In genomic region chr2:156437272-156437671, GRCh38 we compare ENCODE assay signal across 8 cellular contexts. TPM values are rescaled to one million over a fixed set of nuclear protein-coding genes. Genes with fewer than 3 reads are reported as not detected.
DNase-seq lines count a peak whose midpoint lies in the region; ATAC-seq, FAIRE-seq and TF ChIP-seq lines count a peak whose summit lies in the region.

No MANE protein-coding gene starts in this region.

- WGBS in IMR-90 (ENCODE audit: extremely low coverage in 2 of 2, insufficient read length in 1 of 2), 2 experiments, result no CpG with 5 or more reads among the region's 6 CpGs
- 8% methylated on average over 6 of the region's 6 CpGs for WGBS in GM12878 (ENCODE audit: insufficient coverage, insufficient replicate concordance, low lambda C conversion rate, missing lambda C conversion rate)
- WGBS in mesenchymal stem cell, result 93% methylated on average over 4 of the region's 6 CpGs

- peak overlapping the region; percentile 86 for H3K27ac Mint-ChIP-seq in Calu3 (ENCODE audit: unreplicated experiment)

- DNase-seq in Calu3, result no peak
- peak; percentile 43 for DNase-seq in IMR-90
- no peak for DNase-seq in GM12878 (ENCODE audit: low read depth, low spot score)
- peak; percentile 76 for DNase-seq in mesenchymal stem cell
- DNase-seq in T-helper 9 cell, result no peak
- DNase-seq in NCI-H1092 (lab: John Stamatoyannopoulos, UW), result no peak
- no peak for DNase-seq in activated naive CD4-positive, alpha-beta T cell treated with Interleukin-2 at 50 U/mL for 16 hours

- no peak overlapping the region for H4K5ac ChIP-seq in IMR-90 (ENCODE audit: low read depth, low read length)

- TF ChIP-seq CTCF in Calu3 (IDR thresholded peaks at IDR 0.05; ENCODE audit: unreplicated experiment) (no peak), IMR-90 (conservative IDR thresholded peaks at IDR 0.05; ENCODE audit: low read depth, low read length) (no peak), GM12878 (IDR thresholded peaks at IDR 0.05 in 2 of 3, conservative IDR thresholded peaks at IDR 0.05 in 1 of 3; ENCODE audit: control insufficient read depth in 2 of 3, extremely low read depth in 1 of 3, insufficient read depth in 1 of 3, low read depth in 3 of 3, low read length in 3 of 3) (no peak)

- H3K4me1 ChIP-seq in IMR-90 (ENCODE audit: control insufficient read depth, insufficient read depth, low read length) (peaks cover 16% of the 10 kb centered on the region), GM12878 (ENCODE audit: control insufficient read depth, insufficient read depth, low read length) (peaks cover 16% of the 10 kb centered on the region), mesenchymal stem cell (ENCODE audit: control insufficient read depth, insufficient read depth, low read depth, low read length) (peaks cover 13% of the 10 kb centered on the region)

- CTCF ChIA-PET in Calu3 (lab: Charles Lee) (no interaction called here), IMR-90 (lab: Yijun Ruan, JAX) (interaction anchor here (1.4 to 1.8 kb wide), 2 partner anchors 27 to 757 kb away, joined by 3 to 6 read pairs; no protein-coding TSS in a partner anchor), GM12878 (lab: Yijun Ruan, JAX) (interaction anchor here (0.9 to 3.3 kb wide), 11 partner anchors 16 to 148 kb away, joined by 3 to 21 read pairs (median 4); no protein-coding TSS in a partner anchor)

- 0 out of 2 replicates have a peak overlapping the region, but pooled peaks have one; percentile 0 for H3K18ac ChIP-seq in IMR-90 (ENCODE audit: low read depth, low read length)
- no peak overlapping the region for H3K18ac ChIP-seq in mesenchymal stem cell (ENCODE audit: low read depth in 1 of 2, low read length in 2 of 2)

- H4K20me1 ChIP-seq in IMR-90 (ENCODE audit: insufficient read depth, low read length) (no peaks in the 10 kb centered on the region), GM12878 (ENCODE audit: control insufficient read depth, insufficient read depth) (no peaks in the 10 kb centered on the region)

- intact Hi-C loops in Calu3 (cut with micrococcal nuclease; ENCODE audit: unreplicated experiment) (loop anchor here (2.0 to 5.0 kb wide), 4 partner anchors 40 to 100 kb away; no protein-coding TSS in a partner anchor), IMR-90 (cut with micrococcal nuclease) (loop anchor here (2.0 kb wide), 1 partner anchor 96 kb away; no protein-coding TSS in a partner anchor), GM12878 (cut with micrococcal nuclease; ENCODE audit: unreplicated experiment) (loop anchor here (5.0 kb wide), 1 partner anchor 100 kb away; no protein-coding TSS in a partner anchor)

- H3K9ac ChIP-seq in IMR-90 (ENCODE audit: low read depth, low read length) (peak overlapping the region; percentile 28; the same call in 1 of the 2 replicates), GM12878 (ENCODE audit: control insufficient read depth, insufficient read depth, low read length) (peak overlapping the region; percentile 91), mesenchymal stem cell (ENCODE audit: low read length) (peak overlapping the region; percentile 97)

- no peak overlapping the region for H4K91ac ChIP-seq in IMR-90 (ENCODE audit: insufficient read depth, low read depth, low read length)
- no peak overlapping the region for H4K91ac ChIP-seq in mesenchymal stem cell (ENCODE audit: low read length)

- no peak for TF ChIP-seq RAD21 in IMR-90 (IDR thresholded peaks at IDR 0.05; ENCODE audit: low read length)
- no peak for TF ChIP-seq RAD21 in GM12878 (IDR thresholded peaks at IDR 0.05; ENCODE audit: insufficient read depth, low read depth, low read length)

- H2AFZ ChIP-seq in IMR-90 (replicated peaks; ENCODE audit: low read length, poor library complexity), result peak overlapping the region; percentile 9
- H2AFZ ChIP-seq in GM12878 (ENCODE audit: control insufficient read depth, low read depth, low read length), result no peak overlapping the region
- no peak overlapping the region for H2AFZ ChIP-seq in mesenchymal stem cell (ENCODE audit: low read depth, low read length)

- peak overlapping the region; percentile 7 for H3K4me3 ChIP-seq in IMR-90 (ENCODE audit: insufficient read depth, low read depth, low read length)
- H3K4me3 ChIP-seq in GM12878, result peak overlapping the region; percentile 68
- peak overlapping the region in 1 of 2 experiments; percentile 90 for H3K4me3 ChIP-seq in mesenchymal stem cell (ENCODE audit: insufficient read depth in 1 of 2, low read depth in 1 of 2, low read length in 2 of 2)

- TF ChIP-seq POLR2A in IMR-90 (IDR thresholded peaks at IDR 0.05; ENCODE audit: low read depth, low read length), result no peak
- no peak for TF ChIP-seq POLR2A in GM12878 (IDR thresholded peaks at IDR 0.05; ENCODE audit: low read depth, low read length)

- peaks cover 29% of the 10 kb centered on the region for H3K36me3 Mint-ChIP-seq in Calu3 (ENCODE audit: insufficient read depth, unreplicated experiment)

- H3K27me3 Mint-ChIP-seq in Calu3 (ENCODE audit: unreplicated experiment), result no peaks in the 10 kb centered on the region

- SMC1A ChIA-PET in GM12878 (lab: Charles Lee; ENCODE audit: uncharacterized antibody, unreplicated experiment), result interaction anchor here (0.7 to 5.1 kb wide), 41 partner anchors 8 to 152 kb away, joined by 3 to 36 read pairs (median 7); partner anchors contain the start of gene NR4A2

- H3K4ac ChIP-seq in IMR-90 (ENCODE audit: low read depth, low read length), result peak overlapping the region; percentile 68; the same call in 1 of the 2 replicates
- no peak overlapping the region for H3K4ac ChIP-seq in mesenchymal stem cell (ENCODE audit: low read depth in 1 of 2, low read length in 2 of 2)

- H2BK5ac ChIP-seq in IMR-90 (ENCODE audit: low read depth, low read length, poor library complexity, severe bottlenecking), result peak overlapping the region; percentile 74
- H2BK5ac ChIP-seq in mesenchymal stem cell (ENCODE audit: low read depth, low read length, poor library complexity, severe bottlenecking), result no peak overlapping the region

- RAD21 ChIA-PET in GM12878 (lab: Charles Lee; ENCODE audit: unreplicated experiment), result interaction anchor here (0.6 to 4.0 kb wide), 25 partner anchors 9 to 152 kb away, joined by 3 to 37 read pairs (median 5); no protein-coding TSS in a partner anchor

- H3K23ac ChIP-seq in IMR-90 (ENCODE audit: low read depth, low read length) (peak overlapping the region; percentile 84), mesenchymal stem cell (ENCODE audit: low read length in 2 of 2) (no peak overlapping the region)

- no peak overlapping the region for H4K8ac ChIP-seq in IMR-90 (ENCODE audit: low read depth in 2 of 2, low read length in 2 of 2)
- no peak overlapping the region for H4K8ac ChIP-seq in mesenchymal stem cell (ENCODE audit: low read length)

- H2AK9ac ChIP-seq in IMR-90 (replicated peaks; ENCODE audit: low read depth, low read length, poor library complexity), result peak overlapping the region; percentile 79

- FAIRE-seq in GM12878 (lab: Jason Lieb, UNC), result no peak

- H3K4me2 ChIP-seq in IMR-90 (ENCODE audit: low read depth, low read length) (peak overlapping the region; percentile 94), GM12878 (ENCODE audit: control insufficient read depth, insufficient read depth) (peak overlapping the region; percentile 86), mesenchymal stem cell (ENCODE audit: low read length, poor library complexity, severe bottlenecking) (peak overlapping the region; percentile 94)

- in situ Hi-C loops in IMR-90 (cut with MboI; ENCODE audit: low sequenced_read_pairs), result no loop called here
- in situ Hi-C loops in GM12878 (cut with MboI), result no loop called here

- ATAC-seq in GM21381 (IDR thresholded peaks at IDR 0.05; ENCODE audit: unreplicated experiment) (peak; percentile 19), IMR-90 (ENCODE audit: low read depth) (no peak), GM12878 (peak; percentile 53)

- H2AK5ac ChIP-seq in IMR-90 (ENCODE audit: low read depth, low read length), result peak overlapping the region; percentile 79; the same call in 1 of the 2 replicates
- H2AK5ac ChIP-seq in mesenchymal stem cell (ENCODE audit: low read length, severe bottlenecking), result no peak overlapping the region

- H3K79me1 ChIP-seq in IMR-90 (ENCODE audit: low read depth in 1 of 2, low read length in 2 of 2) (peaks cover 19 to 40% of the 10 kb centered on the region in 2 experiments), mesenchymal stem cell (replicated peaks; ENCODE audit: low read length, poor library complexity, severe bottlenecking) (peaks cover 14% of the 10 kb centered on the region)

- peaks cover 45% of the 10 kb centered on the region for H3K4me1 Mint-ChIP-seq in Calu3 (ENCODE audit: low read depth, unreplicated experiment)

- no peaks in the 10 kb centered on the region for H3K27me3 ChIP-seq in IMR-90 (ENCODE audit: control insufficient read depth, insufficient read depth, low read length)
- no peaks in the 10 kb centered on the region for H3K27me3 ChIP-seq in GM12878 (replicated peaks in 1 of 2; ENCODE audit: control insufficient read depth in 2 of 2, insufficient read depth in 2 of 2, low read length in 1 of 2)
- no peaks in the 10 kb centered on the region for H3K27me3 ChIP-seq in mesenchymal stem cell (ENCODE audit: control insufficient read depth in 1 of 2, insufficient read depth in 1 of 2, low read length in 2 of 2)

- no peaks in the 10 kb centered on the region for H3K9me3 ChIP-seq in IMR-90 (ENCODE audit: control insufficient read depth, insufficient read depth, low read length)
- H3K9me3 ChIP-seq in GM12878 (replicated peaks; ENCODE audit: control insufficient read depth, insufficient read depth, low read length), result no peaks in the 10 kb centered on the region
- no peaks in the 10 kb centered on the region for H3K9me3 ChIP-seq in mesenchymal stem cell (ENCODE audit: control insufficient read depth, low read length)

- peaks cover 42% of the 10 kb centered on the region for H3K79me2 ChIP-seq in GM12878 (ENCODE audit: control insufficient read depth, insufficient read depth, low read length)

- H2BK20ac ChIP-seq in IMR-90 (ENCODE audit: low read depth, low read length), result 0 out of 2 replicates have a peak overlapping the region, but pooled peaks have one; percentile 24

- BruUV-seq in Calu3 (replicated peaks; lab: Mats Ljungman, UMichigan) (no TSS peak), IMR-90 (replicated peaks; lab: Mats Ljungman, UMichigan) (no TSS peak), GM12878 (replicated peaks; lab: Mats Ljungman, UMichigan) (no TSS peak)

- peak overlapping the region; percentile 86 for H3K14ac ChIP-seq in IMR-90 (replicated peaks; ENCODE audit: low read depth, low read length)
- H3K14ac ChIP-seq in mesenchymal stem cell (ENCODE audit: low read length in 2 of 2), result no peak overlapping the region

- 0 out of 2 replicates have a peak overlapping the region, but pooled peaks have one; percentile 30 for H3K56ac ChIP-seq in IMR-90 (ENCODE audit: extremely low read depth, insufficient read depth, low read length)

- POLR2A ChIA-PET in IMR-90 (lab: Charles Lee; ENCODE audit: unreplicated experiment) (no interaction called here), GM12878 (lab: Charles Lee) (interaction anchor here (0.7 to 4.0 kb wide), 7 partner anchors 8 to 102 kb away, joined by 3 to 20 read pairs (median 4); no protein-coding TSS in a partner anchor)

- dilution Hi-C loops in IMR-90 (cut with HindIII; ENCODE audit: low sequenced_read_pairs, unreplicated experiment), result no loop called here

- H2BK15ac ChIP-seq in IMR-90 (ENCODE audit: low read depth, low read length) (no peak overlapping the region), mesenchymal stem cell (ENCODE audit: low read depth, poor library complexity, severe bottlenecking) (no peak overlapping the region)

- H3K27ac ChIP-seq in IMR-90 (ENCODE audit: insufficient read depth, low read length) (peak overlapping the region; percentile 63), GM12878 (ENCODE audit: control insufficient read depth, insufficient read depth) (peak overlapping the region; percentile 81), mesenchymal stem cell (ENCODE audit: low read length, poor library complexity, severe bottlenecking) (no peak overlapping the region)

- peak overlapping the region; percentile 95 for H3K4me3 Mint-ChIP-seq in Calu3 (ENCODE audit: low read depth, unreplicated experiment)

- H2BK120ac ChIP-seq in IMR-90 (ENCODE audit: low read depth, low read length), result no peak overlapping the region
- H2BK120ac ChIP-seq in mesenchymal stem cell (ENCODE audit: low read depth, low read length), result no peak overlapping the region

- H3K9me1 ChIP-seq in IMR-90 (ENCODE audit: insufficient read depth, low read length), result peaks cover 3% of the 10 kb centered on the region; the same call in 1 of the 2 replicates

- no peak for TF ChIP-seq EP300 in GM12878 (IDR thresholded peaks at IDR 0.05; ENCODE audit: borderline replicate concordance in 1 of 2, control insufficient read depth in 1 of 2, low read depth in 2 of 2, low read length in 2 of 2)

- H3K36me3 ChIP-seq in IMR-90 (ENCODE audit: control insufficient read depth, insufficient read depth, low read length) (no peaks in the 10 kb centered on the region), GM12878 (ENCODE audit: control insufficient read depth in 2 of 2, insufficient read depth in 2 of 2, low read length in 1 of 2) (no peaks in the 10 kb centered on the region), mesenchymal stem cell (ENCODE audit: control insufficient read depth in 1 of 2, insufficient read depth in 2 of 2, low read depth in 1 of 2, low read length in 2 of 2) (peaks cover 2 to 9% of the 10 kb centered on the region in 2 experiments)

- no peaks in the 10 kb centered on the region for H3K9me3 Mint-ChIP-seq in Calu3 (ENCODE audit: low read depth, unreplicated experiment)

- H2BK12ac ChIP-seq in mesenchymal stem cell (ENCODE audit: low read length in 2 of 2), result peak overlapping the region in 1 of 2 experiments; percentile 59

RNA-seq across cellular contexts. Expression of gene GPD2, which starts 1.1 kb away (rescaled TPM):
- 55.4 and 60.0 TPM in 2 replicates for total RNA-seq in Calu3 (2022)
- 100 and 153 TPM in 2 replicates for total RNA-seq in IMR-90 (2012; rRNA removed)
- polyA plus RNA-seq in IMR-90 (2012; rRNA removed), result 12.0 and 20.4 TPM in 2 replicates
- 2.3 and 4.5 TPM in 2 replicates for polyA plus RNA-seq in IMR-90 (2012; cell fraction: cytosol; rRNA removed)
- polyA plus RNA-seq in IMR-90 (2012; cell fraction: nucleus; rRNA removed; ENCODE audit: low replicate concordance), result 1.8 and 9.7 TPM in 2 replicates
- 64.3 and 66.5 TPM in 2 replicates for total RNA-seq in GM12878 (2013; cell fraction: nucleolus; rRNA removed)
- total RNA-seq in GM12878 (2014; rRNA removed), result 45.5 and 53.7 TPM in 2 replicates
- 61.6 and 62.5 TPM in 2 replicates for total RNA-seq in GM12878 (2014; rRNA removed; fragmentation: Illumina TruSeq; extraction: Trizol)
- 45.1 and 47.0 TPM in 2 replicates for total RNA-seq in GM12878 (2021)
- 5.9 TPM for polyA plus RNA-seq in GM12878 (2011; ENCODE audit: low read depth)
- 37.9 and 53.3 TPM in 2 replicates for polyA plus RNA-seq in GM12878 (2011; rRNA removed)
- polyA plus RNA-seq in GM12878 (2011; cell fraction: cytosol; rRNA removed), result 22.0 and 24.7 TPM in 2 replicates
- polyA plus RNA-seq in GM12878 (2011; cell fraction: nucleus; rRNA removed), result 33.9 and 42.6 TPM in 2 replicates
- 10.0 and 20.6 TPM in 2 replicates for polyA plus RNA-seq in GM12878 (2012)
- 73.5 and 106 TPM in 2 replicates for polyA plus RNA-seq in GM12878 (2014; fragmentation: Illumina TruSeq; extraction: Trizol)
- 10 to 100 TPM; 10.0 to 10.5 TPM for polyA plus RNA-seq in GM12878 (2014; fragmentation: Nextera tagmentation; extraction: Ambion mirVana)
- polyA plus RNA-seq in GM12878 (2014; rRNA removed), result 21.4 and 28.4 TPM in 2 replicates
- polyA plus RNA-seq in GM12878 (2016; fragmentation: Nextera tagmentation; extraction: Ambion mirVana), result 10 to 100 TPM; 41.8 to 49.5 TPM
- polyA minus RNA-seq in GM12878 (2011; rRNA and poly(A)+ RNA removed), result 106 and 134 TPM in 2 replicates
- polyA minus RNA-seq in GM12878 (2011; cell fraction: cytosol; rRNA and poly(A)+ RNA removed), result 32.6 and 40.4 TPM in 2 replicates
- polyA minus RNA-seq in GM12878 (2011; cell fraction: nucleus; rRNA and poly(A)+ RNA removed), result 36.8 and 50.2 TPM in 2 replicates
- 12.2 TPM for polyA plus RNA-seq in mesenchymal stem cell (2013, experiment 1 of 2)
- polyA plus RNA-seq in mesenchymal stem cell (2013, experiment 2 of 2), result 15.3 TPM

Comparison
In these comparisons a context has a peak if more than half of its experiments do, and no peak if none do; other contexts are left out.
1. DNase-seq: peak in IMR-90 (single experiment) and mesenchymal stem cell (single experiment); none in Calu3 (single experiment), GM12878 (single experiment), T-helper 9 cell (single experiment), NCI-H1092 (single experiment) and activated naive CD4-positive, alpha-beta T cell treated with Interleukin-2 at 50 U/mL for 16 hours (single experiment).
2. H3K9ac ChIP-seq: peak in every context shown above with its lines; median percentile 97 in mesenchymal stem cell; 91 in GM12878; 28 in IMR-90.
3. Peak in every context shown above with its lines, with median percentiles within 50 percentile points of each other: H3K4me2 ChIP-seq.